In the genomic region with DNA sequence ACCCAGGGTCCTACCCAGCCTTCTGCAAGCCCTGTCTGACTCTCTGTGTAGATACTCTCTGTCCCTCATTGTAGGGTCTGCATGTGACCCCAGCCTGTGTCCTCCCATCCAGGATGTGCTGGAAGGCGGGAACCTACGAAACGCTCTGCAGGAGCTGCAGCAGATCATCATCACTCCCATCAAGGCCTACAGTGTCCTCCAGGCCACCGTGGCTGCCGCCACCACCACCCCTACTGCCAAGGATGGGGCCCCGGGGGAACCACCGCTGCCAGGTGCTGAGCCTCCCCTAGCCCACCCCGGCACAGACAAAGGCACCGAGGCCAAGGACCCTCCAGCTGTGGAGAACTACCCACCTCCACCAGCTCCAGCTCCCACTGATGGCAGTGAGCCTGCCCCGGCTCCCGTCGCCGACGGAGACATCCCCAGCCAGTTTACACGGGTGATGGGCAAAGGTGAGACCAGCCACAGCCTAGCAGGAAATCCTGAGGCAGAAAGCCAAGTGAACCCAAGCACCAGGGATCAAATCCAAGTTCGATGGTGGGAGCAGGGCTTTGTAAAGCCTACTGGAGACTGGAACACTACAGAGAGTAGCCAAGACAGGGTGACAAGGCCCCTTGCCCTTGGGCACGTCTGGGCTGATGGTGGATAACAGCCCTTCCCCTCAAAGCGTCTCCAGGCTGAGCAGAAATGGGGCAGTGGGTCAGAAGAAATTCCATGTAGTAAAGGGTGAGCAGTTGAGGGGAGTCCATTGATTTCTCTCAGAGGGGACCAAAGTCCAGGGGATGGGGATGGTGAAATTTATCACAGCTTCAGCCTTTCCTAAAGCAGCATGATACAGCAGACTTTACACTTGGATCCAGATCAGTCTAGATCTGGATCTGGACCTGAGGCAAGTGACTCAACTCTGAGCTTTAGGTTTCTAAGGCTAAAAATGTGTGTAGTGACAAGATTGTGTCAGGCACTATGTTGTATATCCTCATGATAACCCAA, we compare ENCODE assay signal across 1 cellular context.
A peak's percentile ranks its signal among the peaks of the same experiment; 100 is the strongest.
TF ChIP-seq lines count a peak whose summit lies in the region.

No MANE protein-coding gene starts in this region.

TF ChIP-seq in HepG2, 621 proteins besides CTCF, POLR2A, EP300 and RAD21 (continues in another document):
- TF ChIP-seq ZMYM4 (CRISPR knock-in tag; IDR thresholded peaks at IDR 0.05) (peak; percentile 12; the same call in 1 of the 2 replicates), CEBPB (IDR thresholded peaks at IDR 0.05; ENCODE audit: borderline replicate concordance, low read depth, low read length) (peak; percentile 32; the same call in 1 of the 2 replicates), HNF4G (IDR thresholded peaks at IDR 0.05; ENCODE audit: borderline replicate concordance, low read depth, low read length) (peak; percentile 49), HNF4G (CRISPR knock-in tag; IDR thresholded peaks at IDR 0.05; ENCODE audit: borderline replicate concordance, low read depth) (no peak), KDM5B (CRISPR knock-in tag; IDR thresholded peaks at IDR 0.05; ENCODE audit: borderline replicate concordance) (0 out of 2 replicates have a peak, but pooled peaks have one; percentile 10), SKI (IDR thresholded peaks at IDR 0.05; ENCODE audit: partially characterized antibody) (peak; percentile 58), ZEB1 (IDR thresholded peaks at IDR 0.05; ENCODE audit: insufficient replicate concordance, low read depth) (no peak), EHMT2 (IDR thresholded peaks at IDR 0.05; ENCODE audit: borderline replicate concordance, low read depth, low read length) (no peak), MYC (CRISPR knock-in tag; IDR thresholded peaks at IDR 0.05; ENCODE audit: borderline replicate concordance) (no peak), ZFP36L2 (CRISPR knock-in tag; IDR thresholded peaks at IDR 0.05) (no peak), KDM4B (CRISPR knock-in tag; IDR thresholded peaks at IDR 0.05) (no peak), SYNCRIP (IDR thresholded peaks at IDR 0.05; ENCODE audit: insufficient read depth, low read depth, low read length) (no peak), ZNF484 (CRISPR knock-in tag; IDR thresholded peaks at IDR 0.05; ENCODE audit: borderline replicate concordance, low read depth) (no peak), ZNF33B (CRISPR knock-in tag; IDR thresholded peaks at IDR 0.05) (0 out of 2 replicates have a peak, but pooled peaks have one; percentile 45), NCOR1 (IDR thresholded peaks at IDR 0.05; ENCODE audit: borderline replicate concordance, low read length) (no peak; the same call in 1 of the 2 replicates), ZBTB38 (CRISPR knock-in tag; IDR thresholded peaks at IDR 0.05) (0 out of 2 replicates have a peak, but pooled peaks have one; percentile 42), HNF4A (CRISPR knock-in tag; IDR thresholded peaks at IDR 0.05) (peak; percentile 69), MTA1 (CRISPR knock-in tag; IDR thresholded peaks at IDR 0.05; ENCODE audit: borderline replicate concordance) (0 out of 2 replicates have a peak, but pooled peaks have one; percentile 57), NFIB (CRISPR knock-in tag; IDR thresholded peaks at IDR 0.05; ENCODE audit: borderline replicate concordance) (0 out of 2 replicates have a peak, but pooled peaks have one; percentile 54), HIVEP1 (CRISPR knock-in tag; IDR thresholded peaks at IDR 0.05) (0 out of 2 replicates have a peak, but pooled peaks have one; percentile 23), ZNF274 (CRISPR knock-in tag; IDR thresholded peaks at IDR 0.05) (0 out of 2 replicates have a peak, but pooled peaks have one; percentile 38), ZNF337 (CRISPR knock-in tag; IDR thresholded peaks at IDR 0.05; ENCODE audit: borderline replicate concordance, low read depth) (no peak), TMF1 (CRISPR knock-in tag; IDR thresholded peaks at IDR 0.05; ENCODE audit: low read depth) (no peak), NFE2L2 (IDR thresholded peaks at IDR 0.05; ENCODE audit: low read length) (peak; percentile 37; the same call in 1 of the 2 replicates), ONECUT2 (CRISPR knock-in tag; IDR thresholded peaks at IDR 0.05) (peak; percentile 70), LCORL (IDR thresholded peaks at IDR 0.05) (no peak), LCORL (CRISPR knock-in tag; IDR thresholded peaks at IDR 0.05) (0 out of 2 replicates have a peak, but pooled peaks have one; percentile 32)
- TF ChIP-seq, protein P1, sequence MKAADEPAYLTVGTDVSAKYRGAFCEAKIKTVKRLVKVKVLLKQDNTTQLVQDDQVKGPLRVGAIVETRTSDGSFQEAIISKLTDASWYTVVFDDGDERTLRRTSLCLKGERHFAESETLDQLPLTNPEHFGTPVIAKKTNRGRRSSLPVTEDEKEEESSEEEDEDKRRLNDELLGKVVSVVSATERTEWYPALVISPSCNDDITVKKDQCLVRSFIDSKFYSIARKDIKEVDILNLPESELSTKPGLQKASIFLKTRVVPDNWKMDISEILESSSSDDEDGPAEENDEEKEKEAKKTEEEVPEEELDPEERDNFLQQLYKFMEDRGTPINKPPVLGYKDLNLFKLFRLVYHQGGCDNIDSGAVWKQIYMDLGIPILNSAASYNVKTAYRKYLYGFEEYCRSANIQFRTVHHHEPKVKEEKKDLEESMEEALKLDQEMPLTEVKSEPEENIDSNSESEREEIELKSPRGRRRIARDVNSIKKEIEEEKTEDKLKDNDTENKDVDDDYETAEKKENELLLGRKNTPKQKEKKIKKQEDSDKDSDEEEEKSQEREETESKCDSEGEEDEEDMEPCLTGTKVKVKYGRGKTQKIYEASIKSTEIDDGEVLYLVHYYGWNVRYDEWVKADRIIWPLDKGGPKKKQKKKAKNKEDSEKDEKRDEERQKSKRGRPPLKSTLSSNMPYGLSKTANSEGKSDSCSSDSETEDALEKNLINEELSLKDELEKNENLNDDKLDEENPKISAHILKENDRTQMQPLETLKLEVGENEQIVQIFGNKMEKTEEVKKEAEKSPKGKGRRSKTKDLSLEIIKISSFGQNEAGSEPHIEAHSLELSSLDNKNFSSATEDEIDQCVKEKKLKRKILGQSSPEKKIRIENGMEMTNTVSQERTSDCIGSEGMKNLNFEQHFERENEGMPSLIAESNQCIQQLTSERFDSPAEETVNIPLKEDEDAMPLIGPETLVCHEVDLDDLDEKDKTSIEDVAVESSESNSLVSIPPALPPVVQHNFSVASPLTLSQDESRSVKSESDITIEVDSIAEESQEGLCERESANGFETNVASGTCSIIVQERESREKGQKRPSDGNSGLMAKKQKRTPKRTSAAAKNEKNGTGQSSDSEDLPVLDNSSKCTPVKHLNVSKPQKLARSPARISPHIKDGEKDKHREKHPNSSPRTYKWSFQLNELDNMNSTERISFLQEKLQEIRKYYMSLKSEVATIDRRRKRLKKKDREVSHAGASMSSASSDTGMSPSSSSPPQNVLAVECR (CRISPR knock-in tag; IDR thresholded peaks at IDR 0.05; ENCODE audit: borderline replicate concordance), result 0 out of 2 replicates have a peak, but pooled peaks have one; percentile 25
- TF ChIP-seq, protein P2, sequence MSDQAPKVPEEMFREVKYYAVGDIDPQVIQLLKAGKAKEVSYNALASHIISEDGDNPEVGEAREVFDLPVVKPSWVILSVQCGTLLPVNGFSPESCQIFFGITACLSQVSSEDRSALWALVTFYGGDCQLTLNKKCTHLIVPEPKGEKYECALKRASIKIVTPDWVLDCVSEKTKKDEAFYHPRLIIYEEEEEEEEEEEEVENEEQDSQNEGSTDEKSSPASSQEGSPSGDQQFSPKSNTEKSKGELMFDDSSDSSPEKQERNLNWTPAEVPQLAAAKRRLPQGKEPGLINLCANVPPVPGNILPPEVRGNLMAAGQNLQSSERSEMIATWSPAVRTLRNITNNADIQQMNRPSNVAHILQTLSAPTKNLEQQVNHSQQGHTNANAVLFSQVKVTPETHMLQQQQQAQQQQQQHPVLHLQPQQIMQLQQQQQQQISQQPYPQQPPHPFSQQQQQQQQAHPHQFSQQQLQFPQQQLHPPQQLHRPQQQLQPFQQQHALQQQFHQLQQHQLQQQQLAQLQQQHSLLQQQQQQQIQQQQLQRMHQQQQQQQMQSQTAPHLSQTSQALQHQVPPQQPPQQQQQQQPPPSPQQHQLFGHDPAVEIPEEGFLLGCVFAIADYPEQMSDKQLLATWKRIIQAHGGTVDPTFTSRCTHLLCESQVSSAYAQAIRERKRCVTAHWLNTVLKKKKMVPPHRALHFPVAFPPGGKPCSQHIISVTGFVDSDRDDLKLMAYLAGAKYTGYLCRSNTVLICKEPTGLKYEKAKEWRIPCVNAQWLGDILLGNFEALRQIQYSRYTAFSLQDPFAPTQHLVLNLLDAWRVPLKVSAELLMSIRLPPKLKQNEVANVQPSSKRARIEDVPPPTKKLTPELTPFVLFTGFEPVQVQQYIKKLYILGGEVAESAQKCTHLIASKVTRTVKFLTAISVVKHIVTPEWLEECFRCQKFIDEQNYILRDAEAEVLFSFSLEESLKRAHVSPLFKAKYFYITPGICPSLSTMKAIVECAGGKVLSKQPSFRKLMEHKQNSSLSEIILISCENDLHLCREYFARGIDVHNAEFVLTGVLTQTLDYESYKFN (CRISPR knock-in tag; conservative IDR thresholded peaks at IDR 0.05), result peak; percentile 62
- TF ChIP-seq, protein P3, sequence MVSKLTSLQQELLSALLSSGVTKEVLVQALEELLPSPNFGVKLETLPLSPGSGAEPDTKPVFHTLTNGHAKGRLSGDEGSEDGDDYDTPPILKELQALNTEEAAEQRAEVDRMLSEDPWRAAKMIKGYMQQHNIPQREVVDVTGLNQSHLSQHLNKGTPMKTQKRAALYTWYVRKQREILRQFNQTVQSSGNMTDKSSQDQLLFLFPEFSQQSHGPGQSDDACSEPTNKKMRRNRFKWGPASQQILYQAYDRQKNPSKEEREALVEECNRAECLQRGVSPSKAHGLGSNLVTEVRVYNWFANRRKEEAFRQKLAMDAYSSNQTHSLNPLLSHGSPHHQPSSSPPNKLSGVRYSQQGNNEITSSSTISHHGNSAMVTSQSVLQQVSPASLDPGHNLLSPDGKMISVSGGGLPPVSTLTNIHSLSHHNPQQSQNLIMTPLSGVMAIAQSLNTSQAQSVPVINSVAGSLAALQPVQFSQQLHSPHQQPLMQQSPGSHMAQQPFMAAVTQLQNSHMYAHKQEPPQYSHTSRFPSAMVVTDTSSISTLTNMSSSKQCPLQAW (CRISPR knock-in tag; IDR thresholded peaks at IDR 0.05), result peak; percentile 23; the same call in 1 of the 2 replicates
- TF ChIP-seq, protein P4, sequence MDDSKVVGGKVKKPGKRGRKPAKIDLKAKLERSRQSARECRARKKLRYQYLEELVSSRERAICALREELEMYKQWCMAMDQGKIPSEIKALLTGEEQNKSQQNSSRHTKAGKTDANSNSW (CRISPR knock-in tag; IDR thresholded peaks at IDR 0.05; ENCODE audit: borderline replicate concordance), result no peak
- TF ChIP-seq, protein P5, sequence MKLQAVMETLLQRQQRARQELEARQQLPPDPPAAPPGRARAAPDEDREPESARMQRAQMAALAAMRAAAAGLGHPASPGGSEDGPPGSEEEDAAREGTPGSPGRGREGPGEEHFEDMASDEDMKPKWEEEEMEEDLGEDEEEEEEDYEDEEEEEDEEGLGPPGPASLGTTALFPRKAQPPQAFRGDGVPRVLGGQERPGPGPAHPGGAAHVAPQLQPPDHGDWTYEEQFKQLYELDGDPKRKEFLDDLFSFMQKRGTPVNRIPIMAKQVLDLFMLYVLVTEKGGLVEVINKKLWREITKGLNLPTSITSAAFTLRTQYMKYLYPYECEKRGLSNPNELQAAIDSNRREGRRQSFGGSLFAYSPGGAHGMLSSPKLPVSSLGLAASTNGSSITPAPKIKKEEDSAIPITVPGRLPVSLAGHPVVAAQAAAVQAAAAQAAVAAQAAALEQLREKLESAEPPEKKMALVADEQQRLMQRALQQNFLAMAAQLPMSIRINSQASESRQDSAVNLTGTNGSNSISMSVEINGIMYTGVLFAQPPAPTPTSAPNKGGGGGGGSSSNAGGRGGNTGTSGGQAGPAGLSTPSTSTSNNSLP (IDR thresholded peaks at IDR 0.05; ENCODE audit: low read depth, low read length), result 0 out of 2 replicates have a peak, but pooled peaks have one; percentile 47
- TF ChIP-seq, protein P6, sequence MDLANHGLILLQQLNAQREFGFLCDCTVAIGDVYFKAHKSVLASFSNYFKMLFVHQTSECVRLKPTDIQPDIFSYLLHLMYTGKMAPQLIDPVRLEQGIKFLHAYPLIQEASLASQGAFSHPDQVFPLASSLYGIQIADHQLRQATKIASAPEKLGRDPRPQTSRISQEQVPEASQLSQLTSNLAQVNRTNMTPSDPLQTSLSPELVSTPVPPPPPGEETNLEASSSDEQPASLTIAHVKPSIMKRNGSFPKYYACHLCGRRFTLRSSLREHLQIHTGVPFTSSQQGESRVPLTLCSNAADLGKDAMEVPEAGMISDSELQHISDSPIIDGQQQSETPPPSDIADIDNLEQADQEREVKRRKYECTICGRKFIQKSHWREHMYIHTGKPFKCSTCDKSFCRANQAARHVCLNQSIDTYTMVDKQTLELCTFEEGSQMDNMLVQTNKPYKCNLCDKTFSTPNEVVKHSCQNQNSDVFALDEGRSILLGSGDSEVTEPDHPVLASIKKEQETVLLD (CRISPR knock-in tag; IDR thresholded peaks at IDR 0.05; ENCODE audit: low read depth), result no peak
- TF ChIP-seq, protein P7, sequence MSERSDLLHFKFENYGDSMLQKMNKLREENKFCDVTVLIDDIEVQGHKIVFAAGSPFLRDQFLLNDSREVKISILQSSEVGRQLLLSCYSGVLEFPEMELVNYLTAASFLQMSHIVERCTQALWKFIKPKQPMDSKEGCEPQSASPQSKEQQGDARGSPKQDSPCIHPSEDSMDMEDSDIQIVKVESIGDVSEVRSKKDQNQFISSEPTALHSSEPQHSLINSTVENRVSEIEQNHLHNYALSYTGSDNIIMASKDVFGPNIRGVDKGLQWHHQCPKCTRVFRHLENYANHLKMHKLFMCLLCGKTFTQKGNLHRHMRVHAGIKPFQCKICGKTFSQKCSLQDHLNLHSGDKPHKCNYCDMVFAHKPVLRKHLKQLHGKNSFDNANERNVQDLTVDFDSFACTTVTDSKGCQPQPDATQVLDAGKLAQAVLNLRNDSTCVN (CRISPR knock-in tag; IDR thresholded peaks at IDR 0.05; ENCODE audit: borderline replicate concordance), result peak; percentile 98
